27 cellular contexts compared by ENCODE assay signal in genomic region chr20:42492998-42493397, GRCh38.
"Had no signal": no experiment of that assay in that cellular context is flagged by ENCODE, and none has a peak within 500 bp of the region (broad histone marks: within the 10 kb centered on the region; RNA-seq: fewer than 3 reads in every experiment).

No MANE protein-coding gene starts in this region.

- H3K27me3 Mint-ChIP-seq: activated CD4-positive, alpha-beta memory T cell treated with anti-CD3 and anti-CD28 coated beads, Interleukin-2, amount 10 ng/mL, durations not matched to agents 7 days and 5 days; activated naive CD8-positive, alpha-beta T cell; activated T-helper 17 cell treated with anti-CD3 and anti-CD28 coated beads, Interleukin-2, amount 50 U/mL, for 72 hours; central memory CD8-positive, alpha-beta T cell had no signal

- H3K27ac Mint-ChIP-seq: activated CD4-positive, alpha-beta memory T cell treated with anti-CD3 and anti-CD28 coated beads, Interleukin-2, amount 10 ng/mL, durations not matched to agents 7 days and 5 days; activated CD4-positive, alpha-beta T cell treated with anti-CD3 and anti-CD28 coated beads for 36 hours; activated naive CD4-positive, alpha-beta T cell treated with anti-CD3 and anti-CD28 coated beads for 36 hours; activated naive CD8-positive, alpha-beta T cell; activated T-helper 17 cell treated with anti-CD3 and anti-CD28 coated beads, Interleukin-2, amount 50 U/mL, for 72 hours; brain had no signal

- H3K27ac ChIP-seq: SJCRH30, WERI-Rb-1 had no signal

- H3K36me3 ChIP-seq: SJCRH30, WERI-Rb-1 had no signal

- H3K36me3 Mint-ChIP-seq: activated naive CD8-positive, alpha-beta T cell; brain had no signal

- H3K4me1 ChIP-seq: SJCRH30 had no signal

- H3K9me3 ChIP-seq: SJCRH30, SK-N-SH had no signal

- H3K4me3 ChIP-seq: SJCRH30 had no signal

- DNase-seq: activated CD4-positive, alpha-beta memory T cell treated with anti-CD3 and anti-CD28 coated beads, Interleukin-2, amount 10 ng/mL, durations not matched to agents 7 days and 5 days; activated CD4-positive, alpha-beta T cell treated with anti-CD3 and anti-CD28 coated beads for 36 hours; activated CD4-positive, alpha-beta T cell treated with anti-CD3 and anti-CD28 coated beads, Interleukin-2, amount 50 U/mL, for 1 hour; activated gamma-delta T cell; activated naive CD4-positive, alpha-beta T cell treated with anti-CD3 and anti-CD28 coated beads for 36 hours; activated T-cell treated with anti-CD3 and anti-CD28 coated beads for 4 hours; activated T-cell treated with anti-CD3 and anti-CD28 coated beads, Interleukin-2, amount 50 U/mL, for 48 hours; amygdala; KBM-7; NCI-H1105; NCI-H146; NCI-H187 treated with DMSO at 0.1 percent for 48 hours; NCI-H2081 treated with DMSO at 0.1 percent for 48 hours; NCI-H446; NCI-H524 treated with DMSO at 0.1 percent for 48 hours; NCI-H82; NK-92 treated with Interleukin-12 subunit alpha and Interleukin-12 subunit beta, amount 100 ng/mL, for 24 hours; Right ventricle myocardium superior; RPMI8226; SK-N-SH; T-helper 1 cell; WERI-Rb-1 had no signal

- H3K4me1 Mint-ChIP-seq: activated CD4-positive, alpha-beta memory T cell treated with anti-CD3 and anti-CD28 coated beads, Interleukin-2, amount 10 ng/mL, durations not matched to agents 7 days and 5 days; activated CD4-positive, alpha-beta T cell treated with anti-CD3 and anti-CD28 coated beads for 36 hours; activated T-helper 17 cell treated with anti-CD3 and anti-CD28 coated beads, Interleukin-2, amount 50 U/mL, for 72 hours; brain; central memory CD8-positive, alpha-beta T cell had no signal

- H3K4me3 Mint-ChIP-seq: activated CD4-positive, alpha-beta memory T cell treated with anti-CD3 and anti-CD28 coated beads, Interleukin-2, amount 10 ng/mL, durations not matched to agents 7 days and 5 days; activated CD4-positive, alpha-beta T cell treated with anti-CD3 and anti-CD28 coated beads for 36 hours; activated naive CD4-positive, alpha-beta T cell treated with anti-CD3 and anti-CD28 coated beads for 36 hours; activated naive CD8-positive, alpha-beta T cell; activated T-helper 17 cell treated with anti-CD3 and anti-CD28 coated beads, Interleukin-2, amount 50 U/mL, for 72 hours; brain; central memory CD8-positive, alpha-beta T cell had no signal

- ATAC-seq: activated CD4-positive, alpha-beta T cell treated with anti-CD3 and anti-CD28 coated beads for 36 hours; activated T-helper 17 cell treated with anti-CD3 and anti-CD28 coated beads, Interleukin-2, amount 50 U/mL, for 72 hours had no signal
